1 cellular context compared by ENCODE assay signal in genomic region chr1:162172733-162173132, GRCh38.
TF ChIP-seq lines count a peak whose summit lies in the region.

No MANE protein-coding gene starts in this region.

TF ChIP-seq in WTC11, 78 proteins besides CTCF, POLR2A, EP300 and RAD21 (continued from another document):
- TF ChIP-seq STAT6 (CRISPR knock-in tag; conservative IDR thresholded peaks at IDR 0.05; ENCODE audit: low read depth): no peak
- no peak for TF ChIP-seq AR (CRISPR knock-in tag; IDR thresholded peaks at IDR 0.05)
- no peak for TF ChIP-seq NFE2L1 (CRISPR knock-in tag; IDR thresholded peaks at IDR 0.05)
- no peak for TF ChIP-seq ZNF396 (CRISPR knock-in tag; IDR thresholded peaks at IDR 0.05; ENCODE audit: borderline replicate concordance)
